ENCODE assay signal across 21 cellular contexts in genomic region chr18:48736861-48737260, GRCh38.
DNase-seq lines count a peak whose midpoint lies in the region; ATAC-seq, FAIRE-seq and TF ChIP-seq lines count a peak whose summit lies in the region.
"Had no signal": no experiment of that assay in that cellular context is flagged by ENCODE, and none has a peak within 500 bp of the region (broad histone marks: within the 10 kb centered on the region; RNA-seq: fewer than 3 reads in every experiment).

No MANE protein-coding gene starts in this region.

- H3K9me2 ChIP-seq in PC-9 (ENCODE audit: insufficient read depth), result no peaks in the 10 kb centered on the region

- H3K27me3 ChIP-seq in osteoblast (ENCODE audit: insufficient read depth, low read length), result no peaks in the 10 kb centered on the region
- H3K27me3 ChIP-seq in upper lobe of right lung, result no peaks in the 10 kb centered on the region
- no peaks in the 10 kb centered on the region for H3K27me3 ChIP-seq in PC-9 (ENCODE audit: insufficient read depth, low read depth)
- H3K27me3 ChIP-seq: BLaER1 had no signal

- intact Hi-C loops in kidney (cut with DNase I), result no loop called here
- intact Hi-C loops in upper lobe of right lung (cut with DNase I), result no loop called here
- intact Hi-C loops in PC-9 (cut with micrococcal nuclease; ENCODE audit: unreplicated experiment), result no loop called here

- ATAC-seq in upper lobe of right lung (no peak), GM18505 (IDR thresholded peaks at IDR 0.05; ENCODE audit: unreplicated experiment) (no peak), HG03175 (IDR thresholded peaks at IDR 0.05; ENCODE audit: unreplicated experiment) (no peak)
- ATAC-seq: A549, GM23338, K562 had no signal

- H4K20me1 ChIP-seq in osteoblast (ENCODE audit: insufficient read depth, low read length) (peaks cover 4% of the 10 kb centered on the region), PC-9 (ENCODE audit: insufficient read depth) (no peaks in the 10 kb centered on the region)

- BruUV-seq in PC-9 (replicated peaks; lab: Mats Ljungman, UMichigan), result no TSS peak

- no peaks in the 10 kb centered on the region for H3K9me3 ChIP-seq in kidney (ENCODE audit: control insufficient read depth in 1 of 2, low read length in 2 of 2)
- no peaks in the 10 kb centered on the region for H3K9me3 ChIP-seq in osteoblast (ENCODE audit: low read depth, low read length)
- no peaks in the 10 kb centered on the region for H3K9me3 ChIP-seq in upper lobe of right lung
- H3K9me3 ChIP-seq in PC-9 (ENCODE audit: insufficient read depth, low read depth), result no peaks in the 10 kb centered on the region
- H3K9me3 ChIP-seq: A549, BLaER1 had no signal

- no peak overlapping the region for H3K4me2 ChIP-seq in osteoblast (ENCODE audit: insufficient read depth, low read length)
- no peak overlapping the region for H3K4me2 ChIP-seq in PC-9
- H3K4me2 ChIP-seq: A549, BLaER1, GM23338 had no signal

- DNase-seq in ELR (ENCODE audit: low read depth), result peak; percentile 20
- no peak for DNase-seq in RWPE1 (ENCODE audit: low spot score)
- peak; percentile 37 for DNase-seq in kidney
- peak; percentile 30 for DNase-seq in osteoblast (ENCODE audit: insufficient read length, low spot score, missing footprints)
- no peak for DNase-seq in upper lobe of right lung
- no peak for DNase-seq in PC-9
- DNase-seq: CD4-positive, alpha-beta memory T cell; DMS153; DMS79; GF-D8; HCEC 1CT had no signal

- H3K9ac ChIP-seq in kidney (ENCODE audit: low read length in 2 of 2), result no peak overlapping the region
- H3K9ac ChIP-seq: BLaER1 had no signal

- peaks cover 0 to 10% of the 10 kb centered on the region in 2 donors for H3K4me1 ChIP-seq in kidney (ENCODE audit: control insufficient read depth in 1 of 2, insufficient read depth in 1 of 2, low read depth in 1 of 2, low read length in 2 of 2)
- peaks cover 71% of the 10 kb centered on the region for H3K4me1 ChIP-seq in osteoblast (ENCODE audit: insufficient read depth, low read length)
- H3K4me1 ChIP-seq in upper lobe of right lung, result peaks cover 11% of the 10 kb centered on the region
- H3K4me1 ChIP-seq in PC-9 (replicated peaks; ENCODE audit: insufficient read depth), result peaks cover 4% of the 10 kb centered on the region
- H3K4me1 ChIP-seq: A549 had no signal

- POLR2A ChIA-PET in RWPE1 (lab: Yijun Ruan, JAX; ENCODE audit: low non-redundant PET), result no interaction called here
- POLR2A ChIA-PET in PC-9 (lab: Charles Lee; ENCODE audit: unreplicated experiment), result no interaction called here

- FAIRE-seq in kidney (lab: Jason Lieb, UNC), result no peak
- FAIRE-seq: A549, GM19239, H54, K562 had no signal

- H2AFZ ChIP-seq in osteoblast (ENCODE audit: low read length), result no peak overlapping the region
- no peak overlapping the region for H2AFZ ChIP-seq in PC-9
- H2AFZ ChIP-seq: GM23338 had no signal

- H3K79me2 ChIP-seq in osteoblast (ENCODE audit: insufficient read depth, low read length) (peaks cover 4% of the 10 kb centered on the region), PC-9 (ENCODE audit: low read depth) (no peaks in the 10 kb centered on the region)

- no peaks in the 10 kb centered on the region for H3K36me3 ChIP-seq in kidney (ENCODE audit: control insufficient read depth in 1 of 2, insufficient read depth in 2 of 2, low read length in 2 of 2)
- H3K36me3 ChIP-seq in osteoblast (ENCODE audit: insufficient read depth, low read length), result no peaks in the 10 kb centered on the region
- no peaks in the 10 kb centered on the region for H3K36me3 ChIP-seq in upper lobe of right lung
- no peaks in the 10 kb centered on the region for H3K36me3 ChIP-seq in PC-9 (ENCODE audit: low read depth)
- H3K36me3 ChIP-seq: BLaER1 had no signal

- TF ChIP-seq CTCF in RWPE1 (conservative IDR thresholded peaks at IDR 0.05; ENCODE audit: low read depth), result no peak
- no peak for TF ChIP-seq CTCF in kidney (IDR thresholded peaks at IDR 0.05; ENCODE audit: borderline replicate concordance, extremely low read depth, insufficient read depth)
- TF ChIP-seq CTCF in osteoblast (IDR thresholded peaks at IDR 0.05; ENCODE audit: extremely low read depth, low read depth, low read length), result no peak
- TF ChIP-seq CTCF in upper lobe of right lung (IDR thresholded peaks at IDR 0.05), result no peak
- TF ChIP-seq CTCF in PC-9 (conservative IDR thresholded peaks at IDR 0.05), result no peak

- H3F3A ChIP-seq in PC-9 (ENCODE audit: insufficient read depth, low read depth), result no peaks in the 10 kb centered on the region

- H3K27ac ChIP-seq in RWPE1, result peak overlapping the region; percentile 52
- no peak overlapping the region for H3K27ac ChIP-seq in kidney (ENCODE audit: low read depth in 2 of 2, low read length in 2 of 2)
- peak overlapping the region; percentile 75 for H3K27ac ChIP-seq in osteoblast (ENCODE audit: low read depth, low read length)
- no peak overlapping the region for H3K27ac ChIP-seq in upper lobe of right lung
- H3K27ac ChIP-seq in PC-9, result no peak overlapping the region
- H3K27ac ChIP-seq: 22Rv1, A549, BLaER1, HL-60 had no signal

- H3K4me3 ChIP-seq in kidney (ENCODE audit: low read length in 2 of 2) (no peak overlapping the region), osteoblast (ENCODE audit: insufficient read depth, low read length) (no peak overlapping the region), upper lobe of right lung (no peak overlapping the region), PC-9 (no peak overlapping the region)
- H3K4me3 ChIP-seq: A549, BLaER1, GM23338, K562 had no signal

- CTCF ChIA-PET in RWPE1 (lab: Yijun Ruan, JAX) (no interaction called here), PC-9 (lab: Charles Lee) (no interaction called here)

- no peak for TF ChIP-seq POLR2A in GM18505 (IDR thresholded peaks at IDR 0.05; ENCODE audit: borderline replicate concordance, extremely low read depth, insufficient read depth, insufficient read length)

Comparison
In these comparisons a context has a peak if more than half of its experiments do, and no peak if none do; other contexts are left out.
1. DNase-seq: peak in ELR (single experiment), kidney (single experiment) and osteoblast (single experiment); none in RWPE1 (single experiment), upper lobe of right lung (single experiment) and PC-9 (0 of 2).
2. H3K27ac ChIP-seq: peak in RWPE1 (single experiment) and osteoblast (single experiment); none in kidney (0 of 2), upper lobe of right lung (single experiment) and PC-9 (single experiment).